Comparison of ENCODE assay signal across 15 cellular contexts in the genomic region with DNA sequence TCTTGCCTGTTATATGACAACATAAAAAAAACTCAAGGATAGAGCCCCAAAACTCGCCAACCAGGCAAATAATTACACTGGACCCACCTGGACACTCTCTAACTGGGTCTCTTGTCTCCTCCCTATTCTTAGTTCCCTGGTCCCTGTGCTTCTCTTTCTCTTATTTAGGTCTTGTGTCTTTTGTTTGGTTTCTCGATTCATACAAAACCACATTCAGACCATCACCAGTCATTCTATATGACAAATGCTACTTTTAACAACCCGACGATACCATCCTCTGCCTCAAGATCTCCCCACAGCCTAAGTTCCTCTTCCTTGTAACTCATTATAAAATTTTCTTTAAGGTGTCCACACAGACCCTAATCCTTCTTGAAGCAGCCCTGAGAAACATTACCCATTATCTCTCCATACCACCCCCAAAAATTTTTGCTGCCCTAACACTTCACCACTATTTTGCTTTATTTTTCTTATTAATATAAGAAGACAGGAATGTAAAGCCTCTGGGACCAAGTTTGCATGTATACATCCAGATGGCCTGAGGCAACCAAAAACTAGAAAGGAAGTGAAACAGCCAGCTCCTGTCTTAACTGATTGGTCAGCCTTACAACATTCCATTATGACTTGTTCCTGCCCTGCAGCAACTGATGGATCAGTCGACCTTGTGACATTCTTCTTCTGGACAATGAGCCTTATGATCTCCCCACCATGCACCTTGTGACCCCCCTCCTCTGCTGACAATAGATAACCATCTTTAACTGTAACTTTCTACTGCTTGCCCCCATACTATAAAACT.
DNase-seq lines count a peak whose midpoint lies in the region; ATAC-seq and TF ChIP-seq lines count a peak whose summit lies in the region.
"Had no signal": no experiment of that assay in that cellular context is flagged by ENCODE, and none has a peak within 500 bp of the region (broad histone marks: within the 10 kb centered on the region; RNA-seq: fewer than 3 reads in every experiment).

No MANE protein-coding gene starts in this region.

- TF ChIP-seq CTCF in OCI-LY1 (IDR thresholded peaks at IDR 0.05; ENCODE audit: low read length), result no peak

- intact Hi-C loops in aorta (cut with DNase I), result no loop called here

- H3K9me3 ChIP-seq in OCI-LY1 (ENCODE audit: low read length) (no peaks in the 10 kb centered on the region), aorta (ENCODE audit: control insufficient read depth, low read length) (peaks cover 2% of the 10 kb centered on the region)
- H3K9me3 ChIP-seq: gastrocnemius medialis, upper lobe of right lung had no signal

- H3K9me2 ChIP-seq in OCI-LY1 (ENCODE audit: low read depth, low read length), result no peaks in the 10 kb centered on the region

- no peak overlapping the region for H2AFZ ChIP-seq in OCI-LY1 (ENCODE audit: low read length)

- ATAC-seq in GM21786 (IDR thresholded peaks at IDR 0.05; ENCODE audit: unreplicated experiment) (peak; percentile 72), HG03342 (IDR thresholded peaks at IDR 0.05; ENCODE audit: unreplicated experiment) (peak; percentile 71), aorta (ENCODE audit: low FRiP score) (no peak)
- ATAC-seq: gastrocnemius medialis, upper lobe of right lung had no signal

- DNase-seq in COLO829 (ENCODE audit: low spot score) (peak; percentile 21), DMS79 treated with DMSO at 0.1 percent for 48 hours (lab: John Stamatoyannopoulos, UW) (no peak), NCI-H345 (lab: John Stamatoyannopoulos, UW) (no peak), hypothalamus (lab: John Stamatoyannopoulos, UW) (no peak), aorta (no peak)
- DNase-seq: activated CD4-positive, alpha-beta T cell treated with anti-CD3 and anti-CD28 coated beads for 48 hours; activated T-cell treated with anti-CD3 and anti-CD28 coated beads, Interleukin-2, amount 50 U/mL, for 48 hours; gastrocnemius medialis; NCI-H1417 treated with DMSO at 0.1 percent for 48 hours; NCI-H446; stimulated activated CD4-positive, alpha-beta T cell treated with anti-CD3 and anti-CD28 coated beads, Interleukin-4, amount 100 ng/mL, for 4 hours; upper lobe of right lung had no signal

- no peaks in the 10 kb centered on the region for H4K20me1 ChIP-seq in OCI-LY1 (ENCODE audit: insufficient read depth, low read length)

- no peaks in the 10 kb centered on the region for H3F3A ChIP-seq in OCI-LY1 (ENCODE audit: insufficient read depth, low read length)

- no peak overlapping the region for H3K4me3 ChIP-seq in OCI-LY1 (ENCODE audit: low read depth, low read length, poor library complexity, severe bottlenecking)
- no peak overlapping the region for H3K4me3 ChIP-seq in aorta (ENCODE audit: low read length in 2 of 2)
- H3K4me3 ChIP-seq: gastrocnemius medialis, upper lobe of right lung had no signal

- H3K4me2 ChIP-seq in OCI-LY1 (ENCODE audit: low read length), result 0 out of 2 replicates have a peak overlapping the region, but pooled peaks have one; percentile 10

- H3K9ac ChIP-seq in OCI-LY1 (ENCODE audit: low read length), result no peak overlapping the region

- peaks cover 28% of the 10 kb centered on the region for H3K4me1 ChIP-seq in OCI-LY1 (ENCODE audit: insufficient read depth, low read length, severe bottlenecking)
- no peaks in the 10 kb centered on the region for H3K4me1 ChIP-seq in aorta (ENCODE audit: control insufficient read depth in 1 of 2, insufficient read depth in 2 of 2, low read length in 2 of 2)
- H3K4me1 ChIP-seq: gastrocnemius medialis, upper lobe of right lung had no signal

- no peaks in the 10 kb centered on the region for H3K27me3 ChIP-seq in OCI-LY1 (ENCODE audit: insufficient read depth, low read length)
- H3K27me3 ChIP-seq in aorta (ENCODE audit: control insufficient read depth in 1 of 2, insufficient read depth in 2 of 2, low read length in 1 of 2), result no peaks in the 10 kb centered on the region
- H3K27me3 ChIP-seq: gastrocnemius medialis, upper lobe of right lung had no signal

- H3K36me3 ChIP-seq in OCI-LY1 (ENCODE audit: insufficient read depth, low read length), result no peaks in the 10 kb centered on the region
- no peaks in the 10 kb centered on the region for H3K36me3 ChIP-seq in aorta (ENCODE audit: control insufficient read depth in 1 of 2, insufficient read depth in 2 of 2, low read length in 1 of 2)
- H3K36me3 ChIP-seq: gastrocnemius medialis, upper lobe of right lung had no signal

- H3K79me2 ChIP-seq in OCI-LY1 (ENCODE audit: insufficient read depth, low read length), result no peaks in the 10 kb centered on the region

- peak overlapping the region; percentile 73 for H3K27ac ChIP-seq in OCI-LY1 (ENCODE audit: low read depth, low read length, poor library complexity, severe bottlenecking)
- H3K27ac ChIP-seq in aorta (ENCODE audit: low read depth in 1 of 2, low read length in 2 of 2), result no peak overlapping the region
- H3K27ac ChIP-seq: gastrocnemius medialis, upper lobe of right lung had no signal

- WGBS in aorta, 2 donors, result 62 to 63% methylated on average over 5 of the region's 5 CpGs
